ENCODE assay signal across 20 cellular contexts in the genomic region with DNA sequence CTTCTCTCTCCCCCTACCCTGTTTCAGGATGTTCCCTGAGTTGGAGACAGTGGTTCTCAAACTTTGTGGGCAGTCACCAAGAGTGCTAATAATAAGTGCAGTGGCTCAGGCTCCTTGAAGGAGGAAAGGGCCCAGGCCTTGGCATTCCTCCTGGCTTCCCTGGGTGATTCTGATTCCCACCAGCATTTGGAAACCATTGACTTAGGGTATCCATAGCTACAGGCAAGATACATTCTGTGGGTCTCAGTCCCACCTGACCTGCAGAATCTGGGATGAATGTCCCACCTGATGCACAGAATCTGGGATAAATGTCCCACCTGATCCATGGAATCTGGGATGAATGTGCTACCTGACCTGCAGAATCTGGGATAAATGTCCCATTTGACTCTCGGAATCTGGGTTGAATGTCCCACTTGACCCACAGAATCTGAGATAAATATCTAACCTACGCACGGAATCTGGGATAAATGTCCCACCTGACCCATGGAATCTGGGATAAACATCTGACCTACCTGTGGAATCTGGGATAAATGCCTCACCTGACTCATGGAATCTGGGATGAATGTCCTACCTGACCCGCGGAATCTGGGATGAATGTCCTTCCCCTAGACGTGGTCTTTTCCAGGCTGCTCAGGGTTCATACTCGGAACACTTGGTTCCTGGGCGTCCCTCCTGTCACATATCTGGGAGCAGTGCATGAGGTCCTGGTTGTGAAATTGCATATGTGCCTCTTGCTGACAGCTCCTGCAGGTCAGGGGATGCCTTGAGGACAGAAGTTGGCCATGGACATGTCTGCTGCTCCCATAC.
A peak's percentile ranks its signal among the peaks of the same experiment; 100 is the strongest.
DNase-seq lines count a peak whose midpoint lies in the region; ATAC-seq, FAIRE-seq and TF ChIP-seq lines count a peak whose summit lies in the region.
"Had no signal": no experiment of that assay in that cellular context is flagged by ENCODE, and none has a peak within 500 bp of the region (broad histone marks: within the 10 kb centered on the region; RNA-seq: fewer than 3 reads in every experiment).

No MANE protein-coding gene starts in this region.

- CTCF ChIA-PET in HepG2 (lab: Yijun Ruan, JAX; ENCODE audit: low intra/inter-chr PET ratio, low total read pairs), result no interaction called here
- CTCF ChIA-PET in HEK293 (lab: Yijun Ruan, JAX), result interaction anchor here (0.6 kb wide), 1 partner anchor 9 kb away, joined by 3 read pairs; no protein-coding TSS in a partner anchor

- TF ChIP-seq POLR2A in HepG2 (IDR thresholded peaks at IDR 0.05; ENCODE audit: insufficient read depth in 1 of 2, low read depth in 2 of 2, low read length in 2 of 2) (no peak), right lobe of liver (IDR thresholded peaks at IDR 0.05) (no peak)

- in situ Hi-C loops in HepG2 (cut with HindIII; ENCODE audit: extremely low pct_ligation_motif_present, low pct_unique_long_range_greater_than_20kb), result no loop called here

- no peaks in the 10 kb centered on the region for H3K36me3 ChIP-seq in HepG2 (replicated peaks in 1 of 2; ENCODE audit: control insufficient read depth in 1 of 2, insufficient read depth in 2 of 2, low read length in 2 of 2)
- H3K36me3 ChIP-seq in right lobe of liver, result no peaks in the 10 kb centered on the region
- no peaks in the 10 kb centered on the region for H3K36me3 ChIP-seq in HEK293 (ENCODE audit: control insufficient read depth in 2 of 2, insufficient read depth in 1 of 2, low read length in 2 of 2)
- no peaks in the 10 kb centered on the region for H3K36me3 ChIP-seq in right atrium auricular region
- H3K36me3 ChIP-seq in mucosa of descending colon (ENCODE audit: low read depth), result no peaks in the 10 kb centered on the region
- H3K36me3 ChIP-seq: BE2C had no signal

- TF ChIP-seq CTCF in HepG2 (CRISPR knock-in tag; IDR thresholded peaks at IDR 0.05), result no peak
- no peak for TF ChIP-seq CTCF in right lobe of liver (IDR thresholded peaks at IDR 0.05)
- no peak for TF ChIP-seq CTCF in HEK293 (tag by site-specific recombination; IDR thresholded peaks at IDR 0.05)
- TF ChIP-seq CTCF in right atrium auricular region (IDR thresholded peaks at IDR 0.05), result no peak
- no peak for TF ChIP-seq CTCF in mucosa of descending colon (IDR thresholded peaks at IDR 0.05)

- peaks cover 3 to 25% of the 10 kb centered on the region in 2 experiments; a peak in 3 of 5 replicates for H3K27me3 ChIP-seq in HepG2 (ENCODE audit: control insufficient read depth in 1 of 2, insufficient read depth in 2 of 2, low read length in 2 of 2)
- no peaks in the 10 kb centered on the region for H3K27me3 ChIP-seq in right lobe of liver
- no peaks in the 10 kb centered on the region for H3K27me3 ChIP-seq in right atrium auricular region
- H3K27me3 ChIP-seq: BE2C had no signal

- no peak overlapping the region for H3K4me3 Mint-ChIP-seq in stimulated activated effector memory CD8-positive, alpha-beta T cell treated with anti-CD3 and anti-CD28 coated beads, Interleukin-12 subunit alpha, Interleukin-12 subunit beta, amount 100 ng/mL, for 72 hours
- H3K4me3 Mint-ChIP-seq: CD4-positive, alpha-beta memory T cell; HFFc6 had no signal

- no peaks in the 10 kb centered on the region for H4K20me1 ChIP-seq in HepG2 (ENCODE audit: insufficient read depth, low read length)

- no peaks in the 10 kb centered on the region for H3K9me3 Mint-ChIP-seq in stimulated activated effector memory CD8-positive, alpha-beta T cell treated with anti-CD3 and anti-CD28 coated beads, Interleukin-12 subunit alpha, Interleukin-12 subunit beta, amount 100 ng/mL, for 72 hours
- H3K9me3 Mint-ChIP-seq: CD4-positive, alpha-beta memory T cell; HFFc6 had no signal

- intact Hi-C loops in HepG2 (cut with micrococcal nuclease; ENCODE audit: unreplicated experiment) (no loop called here), right lobe of liver (cut with DNase I) (no loop called here), mucosa of descending colon (cut with DNase I, micrococcal nuclease) (no loop called here)

- 15% methylated on average over 8 of the region's 8 CpGs for WGBS in HepG2 (ENCODE audit: low lambda C conversion rate)
- 62% methylated on average over 4 of the region's 8 CpGs for WGBS in right lobe of liver (ENCODE audit: insufficient coverage, low coverage, low lambda C conversion rate, missing lambda C conversion rate)

- H3K4me1 ChIP-seq in HepG2 (ENCODE audit: insufficient read depth, low read length) (peaks cover 5% of the 10 kb centered on the region), right lobe of liver (no peaks in the 10 kb centered on the region), HEK293 (ENCODE audit: control insufficient read depth, insufficient read depth, low read length) (no peaks in the 10 kb centered on the region), right atrium auricular region (no peaks in the 10 kb centered on the region), mucosa of descending colon (ENCODE audit: low read depth) (no peaks in the 10 kb centered on the region)
- H3K4me1 ChIP-seq: A549, BE2C had no signal

- TF ChIP-seq EP300 in HepG2 (IDR thresholded peaks at IDR 0.05; ENCODE audit: low read depth in 2 of 2, low read length in 2 of 2) (no peak), HepG2 (CRISPR knock-in tag; IDR thresholded peaks at IDR 0.05; ENCODE audit: borderline replicate concordance) (no peak)

- no peak overlapping the region for H3K9ac ChIP-seq in HepG2 (ENCODE audit: insufficient read depth, low read depth, low read length)

- DNase-seq in HepG2 (ENCODE audit: low spot score) (no peak), right lobe of liver (no peak), right atrium auricular region (ENCODE audit: low spot score) (peak; percentile 58), ureter (ENCODE audit: low spot score) (peak; percentile 32), mucosa of descending colon (no peak)
- no peak for DNase-seq in stimulated activated effector memory CD8-positive, alpha-beta T cell treated with anti-CD3 and anti-CD28 coated beads, Interleukin-12 subunit alpha, Interleukin-12 subunit beta, amount 100 ng/mL, for 72 hours (ENCODE audit: low spot score in 2 of 2)
- DNase-seq: BE2C; CD4-positive, alpha-beta memory T cell; DMS79; EL; H7; HFFc6 had no signal

- no peak for FAIRE-seq in HepG2 (lab: Jason Lieb, UNC)
- FAIRE-seq: A549, G401.6, GM12891, HTR-8/SVneo, K562 had no signal

- no peak overlapping the region for H2AFZ ChIP-seq in HepG2 (ENCODE audit: low read length)

- no TSS peak for BruUV-seq in HepG2 (replicated peaks; lab: Mats Ljungman, UMichigan)

- H3K4me1 Mint-ChIP-seq in stimulated activated effector memory CD8-positive, alpha-beta T cell treated with anti-CD3 and anti-CD28 coated beads, Interleukin-12 subunit alpha, Interleukin-12 subunit beta, amount 100 ng/mL, for 72 hours, result no peaks in the 10 kb centered on the region
- H3K4me1 Mint-ChIP-seq: CD4-positive, alpha-beta memory T cell had no signal

- no peaks in the 10 kb centered on the region for H3K36me3 Mint-ChIP-seq in stimulated activated effector memory CD8-positive, alpha-beta T cell treated with anti-CD3 and anti-CD28 coated beads, Interleukin-12 subunit alpha, Interleukin-12 subunit beta, amount 100 ng/mL, for 72 hours
- H3K36me3 Mint-ChIP-seq: CD4-positive, alpha-beta memory T cell had no signal

- H3K4me2 ChIP-seq in HepG2 (ENCODE audit: low read depth, low read length), result no peak overlapping the region
- H3K4me2 ChIP-seq: A549 had no signal

- POLR2A ChIA-PET in HepG2 (lab: Yijun Ruan, JAX) (no interaction called here), HEK293 (lab: Yijun Ruan, JAX) (no interaction called here)

- H3K27ac ChIP-seq in HepG2 (ENCODE audit: extremely low read length, insufficient read depth, low read length), result no peak overlapping the region
- no peak overlapping the region for H3K27ac ChIP-seq in right lobe of liver
- H3K27ac ChIP-seq in HEK293 (ENCODE audit: extremely low read depth, low read depth, low read length), result no peak overlapping the region
- H3K27ac ChIP-seq in right atrium auricular region, result no peak overlapping the region
- H3K27ac ChIP-seq: A549, C4-2B had no signal

- no peaks in the 10 kb centered on the region for H3K79me2 ChIP-seq in HepG2 (ENCODE audit: insufficient read depth, low read length)

- H3K9me3 ChIP-seq in HepG2 (ENCODE audit: low read length) (no peaks in the 10 kb centered on the region), right lobe of liver (no peaks in the 10 kb centered on the region), HEK293 (ENCODE audit: control insufficient read depth, insufficient read depth, low read depth, low read length) (no peaks in the 10 kb centered on the region), right atrium auricular region (no peaks in the 10 kb centered on the region), mucosa of descending colon (no peaks in the 10 kb centered on the region)
- H3K9me3 ChIP-seq: A549, BE2C had no signal

- H3K27ac Mint-ChIP-seq in stimulated activated effector memory CD8-positive, alpha-beta T cell treated with anti-CD3 and anti-CD28 coated beads, Interleukin-12 subunit alpha, Interleukin-12 subunit beta, amount 100 ng/mL, for 72 hours, result no peak overlapping the region
- H3K27ac Mint-ChIP-seq: CD4-positive, alpha-beta memory T cell; HFFc6 had no signal

- H3K4me3 ChIP-seq in HepG2 (replicated peaks in 1 of 3; ENCODE audit: insufficient read depth in 1 of 3, low read depth in 2 of 3, low read length in 3 of 3), result no peak overlapping the region
- no peak overlapping the region for H3K4me3 ChIP-seq in right lobe of liver
- no peak overlapping the region for H3K4me3 ChIP-seq in HEK293 (ENCODE audit: low read depth, low read length)
- H3K4me3 ChIP-seq in right atrium auricular region, result no peak overlapping the region
- H3K4me3 ChIP-seq in mucosa of descending colon, result no peak overlapping the region
- H3K4me3 ChIP-seq: A549, K562 had no signal

- no peak for TF ChIP-seq RAD21 in HepG2 (CRISPR knock-in tag; IDR thresholded peaks at IDR 0.05)

- ATAC-seq in HepG2, result no peak
- no peak for ATAC-seq in right lobe of liver
- no peak for ATAC-seq in stimulated activated effector memory CD8-positive, alpha-beta T cell treated with anti-CD3 and anti-CD28 coated beads, Interleukin-12 subunit alpha, Interleukin-12 subunit beta, amount 100 ng/mL, for 72 hours
- ATAC-seq in mucosa of descending colon, result no peak
- ATAC-seq in GM18861 (IDR thresholded peaks at IDR 0.05; ENCODE audit: unreplicated experiment), result no peak
- ATAC-seq: A549, K562 had no signal

TF ChIP-seq in HepG2, 621 proteins besides CTCF, POLR2A, EP300 and RAD21 (continues in another document):
- TF ChIP-seq RFX1 (IDR thresholded peaks at IDR 0.05) (0 out of 2 replicates have a peak, but pooled peaks have one; percentile 13), RXRB (CRISPR knock-in tag; IDR thresholded peaks at IDR 0.05; ENCODE audit: borderline replicate concordance) (no peak)
- TF ChIP-seq, protein P1, sequence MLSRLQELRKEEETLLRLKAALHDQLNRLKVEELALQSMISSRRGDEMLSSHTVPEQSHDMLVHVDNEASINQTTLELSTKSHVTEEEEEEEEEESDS (CRISPR knock-in tag; IDR thresholded peaks at IDR 0.05; ENCODE audit: borderline replicate concordance), result no peak

TF ChIP-seq in HEK293, 187 proteins besides CTCF, POLR2A, EP300 and RAD21 (continues in another document):
- TF ChIP-seq KLF7 (tag by site-specific recombination; IDR thresholded peaks at IDR 0.05; ENCODE audit: borderline replicate concordance), result no peak

Comparison
In these comparisons a context has a peak if more than half of its experiments do, and no peak if none do; other contexts are left out.
1. DNase-seq: peak in right atrium auricular region (single experiment) and ureter (single experiment); none in HepG2 (single experiment), right lobe of liver (0 of 3), stimulated activated effector memory CD8-positive, alpha-beta T cell treated with anti-CD3 and anti-CD28 coated beads, Interleukin-12 subunit alpha, Interleukin-12 subunit beta, amount 100 ng/mL, for 72 hours (0 of 2) and mucosa of descending colon (0 of 3).